In the genomic region with DNA sequence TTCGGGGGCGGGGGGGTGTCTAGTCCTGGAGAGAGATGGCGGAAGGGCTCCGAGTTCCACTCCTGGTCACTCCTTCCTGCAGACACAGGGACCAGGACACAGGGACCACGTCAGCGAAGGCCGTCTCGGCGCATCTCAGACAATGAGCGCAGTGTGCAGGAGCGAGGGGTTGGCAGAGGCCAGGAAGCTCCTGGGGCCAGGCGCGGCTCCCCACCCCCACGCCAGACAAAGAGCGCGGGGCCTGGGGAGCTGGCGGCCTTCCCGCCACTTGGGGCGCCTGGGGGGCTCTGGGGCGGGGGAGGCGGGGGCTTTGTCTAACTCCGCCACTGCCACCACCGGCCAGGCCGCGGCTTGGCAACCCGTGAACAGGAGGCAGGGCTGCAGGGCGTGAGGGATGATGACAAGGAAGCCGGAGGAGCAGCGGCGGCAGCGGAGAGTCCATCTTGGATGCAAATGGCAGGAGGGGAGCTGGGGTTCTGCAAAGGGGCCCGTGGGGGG, we compare ENCODE assay signal across 9 cellular contexts. TPM values are rescaled to one million over a fixed set of nuclear protein-coding genes. Genes with fewer than 3 reads are reported as not detected.
A peak's percentile ranks its signal among the peaks of the same experiment; 100 is the strongest.
DNase-seq lines count a peak whose midpoint lies in the region; ATAC-seq, FAIRE-seq and TF ChIP-seq lines count a peak whose summit lies in the region.
"Had no signal": no experiment of that assay in that cellular context is flagged by ENCODE, and none has a peak within 500 bp of the region (broad histone marks: within the 10 kb centered on the region; RNA-seq: fewer than 3 reads in every experiment).

No MANE protein-coding gene starts in this region.

- H3K27ac ChIP-seq in A549: peak overlapping the region; percentile 96 to 100; a peak in 5 of 6 replicates
- peak overlapping the region; percentile 94 for H3K27ac ChIP-seq in SJCRH30
- H3K27ac ChIP-seq in mammary epithelial cell (ENCODE audit: insufficient read depth, low read depth, low read length): peak overlapping the region; percentile 56
- H3K27ac ChIP-seq in iPS DF 6.9 (ENCODE audit: low read length): no peak overlapping the region
- peak overlapping the region; percentile 44 for H3K27ac ChIP-seq in psoas muscle

- no TSS peak for BruUV-seq in mammary epithelial cell (replicated peaks; lab: Mats Ljungman, UMichigan)

- H3K27me3 ChIP-seq in SJCRH30 (no peaks in the 10 kb centered on the region), mammary epithelial cell (ENCODE audit: insufficient read depth, low read length) (no peaks in the 10 kb centered on the region), iPS DF 6.9 (ENCODE audit: control insufficient read depth, insufficient read depth, low read length) (no peaks in the 10 kb centered on the region), psoas muscle (ENCODE audit: insufficient read depth in 3 of 3, low read length in 2 of 3) (no peaks in the 10 kb centered on the region)

- ATAC-seq in A549: no peak; a peak in 1 of 6 replicates
- peak; percentile 17 to 35 (median 26) for ATAC-seq in psoas muscle
- ATAC-seq in GM21515 (IDR thresholded peaks at IDR 0.05; ENCODE audit: unreplicated experiment): no peak

- H3K4me1 ChIP-seq in A549 (peaks cover 16% of the 10 kb centered on the region), SJCRH30 (peaks cover 23% of the 10 kb centered on the region), mammary epithelial cell (ENCODE audit: insufficient read depth, low read length) (peaks cover 25% of the 10 kb centered on the region), iPS DF 6.9 (ENCODE audit: control insufficient read depth, insufficient read depth, low read length) (peaks cover 14% of the 10 kb centered on the region), psoas muscle (peaks cover 27% of the 10 kb centered on the region)

- POLR2A ChIA-PET in A549 (lab: Yijun Ruan, JAX): interaction anchor here (0.5 kb wide), 1 partner anchor 465 kb away, joined by 3 read pairs; no protein-coding TSS in a partner anchor

- dilution Hi-C loops in mammary epithelial cell (cut with HindIII; ENCODE audit: low sequenced_read_pairs): no loop called here

- in situ Hi-C loops in mammary epithelial cell (cut with MboI; ENCODE audit: low sequenced_read_pairs in 2 of 2): no loop called here

- no peak for TF ChIP-seq RAD21 in A549 (conservative IDR thresholded peaks at IDR 0.05 in 1 of 2, IDR thresholded peaks at IDR 0.05 in 1 of 2)

- H3K4me2 ChIP-seq in A549: peak overlapping the region; percentile 90
- peak overlapping the region; percentile 98 for H3K4me2 ChIP-seq in mammary epithelial cell (ENCODE audit: insufficient read depth, low read depth, low read length)

- TF ChIP-seq CTCF in A549 (IDR thresholded peaks at IDR 0.05): no peak
- TF ChIP-seq CTCF in mammary epithelial cell (conservative IDR thresholded peaks at IDR 0.05 in 1 of 2, IDR thresholded peaks at IDR 0.05 in 1 of 2; ENCODE audit: extremely low read depth in 1 of 2, insufficient read depth in 1 of 2, low read depth in 1 of 2, low read length in 2 of 2): no peak
- TF ChIP-seq CTCF in psoas muscle (IDR thresholded peaks at IDR 0.05): no peak

- DNase-seq in A549 (ENCODE audit: low read depth in 1 of 2, low spot score in 1 of 2) (no peak), GM12891 (ENCODE audit: insufficient read length, low spot score) (peak; percentile 68), SJCRH30 (peak; percentile 93 to 95), mammary epithelial cell (peak; percentile 61), iPS DF 6.9 (ENCODE audit: low read depth, low spot score) (no peak), psoas muscle (peak; percentile 67 to 80), NCI-H510A treated with DMSO at 0.1 percent for 48 hours (lab: John Stamatoyannopoulos, UW) (no peak)

- TF ChIP-seq POLR2A in A549 (IDR thresholded peaks at IDR 0.05; ENCODE audit: low read length) (no peak), GM12891 (IDR thresholded peaks at IDR 0.05; ENCODE audit: low read depth, low read length) (no peak; the same call in 1 of the 2 replicates)

- 89% methylated on average over 17 of the region's 32 CpGs for WGBS in A549 (ENCODE audit: missing lambda C conversion rate)
- WGBS in mammary epithelial cell (ENCODE audit: low coverage, missing lambda C conversion rate): no CpG with 5 or more reads among the region's 32 CpGs
- no CpG with 5 or more reads among the region's 32 CpGs for WGBS in iPS DF 6.9 (ENCODE audit: insufficient coverage, insufficient read length)
- WGBS in psoas muscle, 3 donors: 18 to 31% (median 22%) methylated on average over 25 to 32 of the region's 32 CpGs

- H3K36me3 ChIP-seq in SJCRH30 (peaks cover 12% of the 10 kb centered on the region), mammary epithelial cell (ENCODE audit: insufficient read depth, low read length) (peaks cover 8% of the 10 kb centered on the region), iPS DF 6.9 (ENCODE audit: control insufficient read depth, insufficient read depth, low read length) (peaks cover 8% of the 10 kb centered on the region; the same call in 1 of the 2 replicates), psoas muscle (ENCODE audit: insufficient read depth in 1 of 2, low read depth in 1 of 2) (peaks cover 0 to 21% of the 10 kb centered on the region in 2 donors)

- CTCF ChIA-PET in A549 (lab: Yijun Ruan, JAX): interaction anchor here (0.9 to 1.5 kb wide), 2 partner anchors 96 to 1498 kb away, joined by 3 to 11 read pairs; no protein-coding TSS in a partner anchor
- CTCF ChIA-PET in mammary epithelial cell (lab: Charles Lee; ENCODE audit: low non-redundant PET): interaction anchor here (0.6 kb wide), 1 partner anchor 390 kb away, joined by 7 read pairs; no protein-coding TSS in a partner anchor

- peak overlapping the region; percentile 69 for H3K9ac ChIP-seq in mammary epithelial cell (ENCODE audit: insufficient read depth, low read length)

- TF ChIP-seq EP300 in A549 (IDR thresholded peaks at IDR 0.05): no peak

- no peak for FAIRE-seq in A549 (lab: Jason Lieb, UNC)
- FAIRE-seq in GM12891 (lab: Jason Lieb, UNC): peak; percentile 86
- FAIRE-seq: islet of Langerhans had no signal

- H3K9me3 ChIP-seq in A549 (no peaks in the 10 kb centered on the region), SJCRH30 (replicated peaks) (no peaks in the 10 kb centered on the region), mammary epithelial cell (replicated peaks; ENCODE audit: insufficient read depth, low read length) (no peaks in the 10 kb centered on the region), iPS DF 6.9 (ENCODE audit: control insufficient read depth, insufficient read depth, low read length) (no peaks in the 10 kb centered on the region), psoas muscle (no peaks in the 10 kb centered on the region)

- no peaks in the 10 kb centered on the region for H4K20me1 ChIP-seq in mammary epithelial cell (ENCODE audit: insufficient read depth, low read length)

- peaks cover 70% of the 10 kb centered on the region for H3K79me2 ChIP-seq in mammary epithelial cell (ENCODE audit: insufficient read depth, low read length)

- H2AFZ ChIP-seq in mammary epithelial cell (ENCODE audit: low read depth, low read length): peak overlapping the region; percentile 76

- H3K4me3 ChIP-seq in A549 (peak overlapping the region; percentile 94; the same call in 1 of the 3 replicates), SJCRH30 (peak overlapping the region; percentile 95), mammary epithelial cell (replicated peaks in 1 of 3; ENCODE audit: insufficient read depth in 1 of 3, low read depth in 2 of 3, low read length in 3 of 3) (peak overlapping the region; percentile 60 to 78 (median 77)), iPS DF 6.9 (ENCODE audit: low read length) (peak overlapping the region; percentile 92; the same call in 1 of the 2 replicates), psoas muscle (peak overlapping the region; percentile 62)

- intact Hi-C loops in mammary epithelial cell (cut with micrococcal nuclease) (loop anchor here (1.0 to 10.0 kb wide), 2 partner anchors 226 to 705 kb away; a partner anchor contains a TSS), psoas muscle (cut with DNase I) (loop anchor here in 1 of 2 donors (5.0 kb wide), 1 partner anchor 313 kb away; a partner anchor contains a TSS)

RNA-seq across cellular contexts. Expression of a gene that starts 2.2 kb away (rescaled TPM):
- 249 and 329 TPM in 2 replicates for polyA plus RNA-seq in A549 (2011; rRNA removed)
- polyA plus RNA-seq in A549 (2012; cell fraction: cytosol; rRNA removed): 130 and 131 TPM in 2 replicates
- 33.2 and 39.8 TPM in 2 replicates for polyA plus RNA-seq in A549 (2012; cell fraction: nucleus; rRNA removed)
- 146 to 167 TPM (median 157 TPM) in 3 replicates for polyA plus RNA-seq in A549 (2017; fragmentation: RNase III; extraction: RNeasy Plus Mini Kit Qiagen cat#74134 plus additional on column Dnase treatment)
- 83.2 and 84.7 TPM in 2 replicates for polyA minus RNA-seq in A549 (2011; rRNA and poly(A)+ RNA removed)
- polyA plus RNA-seq in GM12891 (2012; ENCODE audit: low read depth, missing spikeins): 64.9 TPM
- 369 and 389 TPM in 2 replicates for total RNA-seq in SJCRH30 (2014; rRNA removed; shearing (Covaris generic))
- 100 to 1,000 TPM; 147 to 222 TPM for total RNA-seq in mammary epithelial cell
- polyA plus RNA-seq in mammary epithelial cell: 226 TPM
- polyA minus RNA-seq in mammary epithelial cell: 73.5 TPM
- total RNA-seq in psoas muscle: 10 to 100 TPM; 47.6 to 63.9 (median 55.1) TPM
- polyA plus RNA-seq in psoas muscle: 100 to 1,000 TPM in 1 of 3 donors, 10 to 100 TPM in 2; 31.8 to 143 (median 67.3) TPM

RNA-seq across cellular contexts. Expression of a gene that starts 36.2 kb away (rescaled TPM):
- polyA plus RNA-seq in A549 (2011; rRNA removed) (15.5 and 16.0 TPM in 2 replicates), A549 (2017; fragmentation: RNase III; extraction: RNeasy Plus Mini Kit Qiagen cat#74134 plus additional on column Dnase treatment) (23.5 to 27.6 TPM (median 25.2 TPM) in 3 replicates), mammary epithelial cell (16.0 TPM), psoas muscle (10 to 100 TPM in 1 of 3 donors, 1 to 10 TPM in 2; 6.4 to 10.9 (median 7.1) TPM)
- polyA plus RNA-seq in A549 (2012; cell fraction: cytosol; rRNA removed): 13.3 and 15.5 TPM in 2 replicates
- 6.6 and 8.3 TPM in 2 replicates for polyA plus RNA-seq in A549 (2012; cell fraction: nucleus; rRNA removed)
- polyA minus RNA-seq in A549 (2011; rRNA and poly(A)+ RNA removed): 21.8 and 26.0 TPM in 2 replicates
- polyA plus RNA-seq in GM12891 (2012; ENCODE audit: low read depth, missing spikeins): 7.4 TPM
- 16.9 and 19.8 TPM in 2 replicates for total RNA-seq in SJCRH30 (2014; rRNA removed; shearing (Covaris generic))
- total RNA-seq in mammary epithelial cell (10 to 100 TPM; 11.5 to 20.5 TPM), psoas muscle (1 to 10 TPM; 7.3 to 9.9 (median 8.6) TPM)
- 7.3 TPM for polyA minus RNA-seq in mammary epithelial cell

RNA-seq across cellular contexts. Expression of a gene that starts 36.5 kb away (rescaled TPM):
- polyA plus RNA-seq in A549 (2011; rRNA removed) (52.0 and 74.9 TPM in 2 replicates), A549 (2017; fragmentation: RNase III; extraction: RNeasy Plus Mini Kit Qiagen cat#74134 plus additional on column Dnase treatment) (28.5 to 31.0 TPM (median 29.3 TPM) in 3 replicates), mammary epithelial cell (6.5 TPM), psoas muscle (1 to 10 TPM; 3.2 to 5.8 (median 3.2) TPM)
- 10.5 and 13.0 TPM in 2 replicates for polyA plus RNA-seq in A549 (2012; cell fraction: cytosol; rRNA removed)
- polyA plus RNA-seq in A549 (2012; cell fraction: nucleus; rRNA removed): 15.4 and 18.5 TPM in 2 replicates
- polyA minus RNA-seq in A549 (2011; rRNA and poly(A)+ RNA removed): 45.2 and 59.6 TPM in 2 replicates
- 17.9 TPM for polyA plus RNA-seq in GM12891 (2012; ENCODE audit: low read depth, missing spikeins)
- 68.7 and 78.2 TPM in 2 replicates for total RNA-seq in SJCRH30 (2014; rRNA removed; shearing (Covaris generic))
- total RNA-seq in mammary epithelial cell (10 to 100 TPM; 23.2 to 30.2 TPM), psoas muscle (10 to 100 TPM in 3 of 4 donors, 1 to 10 TPM in 1; 8.7 to 14.4 (median 12.7) TPM)
- 35.0 TPM for polyA minus RNA-seq in mammary epithelial cell

Comparison
In these comparisons a context has a peak if more than half of its experiments do, and no peak if none do; other contexts are left out.
1. ATAC-seq: peak in psoas muscle (4 of 4); none in A549 (0 of 2) and GM21515 (single experiment).
2. DNase-seq: peak in GM12891 (single experiment), SJCRH30 (2 of 2), mammary epithelial cell (single experiment) and psoas muscle (2 of 2); none in A549 (0 of 2), iPS DF 6.9 (single experiment) and NCI-H510A treated with DMSO at 0.1 percent for 48 hours (single experiment).
3. Peak in every context shown above with its lines, with median percentiles within 50 percentile points of each other: H3K4me3 ChIP-seq.